In genomic region chr5:138793481-138794010, GRCh38 we compare ENCODE assay signal across 14 cellular contexts.
"Had no signal": no experiment of that assay in that cellular context is flagged by ENCODE, and none has a peak within 500 bp of the region (broad histone marks: within the 10 kb centered on the region; RNA-seq: fewer than 3 reads in every experiment).

No MANE protein-coding gene starts in this region.

- H3K36me3 Mint-ChIP-seq: activated naive CD4-positive, alpha-beta T cell treated with anti-CD3 and anti-CD28 coated beads, Interleukin-2, amount 50 U/mL, for 72 hours had no signal

- H3K9me3 Mint-ChIP-seq: activated naive CD4-positive, alpha-beta T cell treated with anti-CD3 and anti-CD28 coated beads, Interleukin-2, amount 50 U/mL, for 72 hours; activated T-cell treated with anti-CD3 and anti-CD28 coated beads, Interleukin-2, amount 50 U/mL, for 4 hours; naive B cell; stimulated activated naive B cell treated with anti-CD40 and anti-IgM and Interleukin-4, amounts not matched to agents 10 μg/mL and 1 μg/mL and 100 μg/mL, for 72 hours; T-helper 2 cell treated with Interferon-gamma antibody and Interleukin-4, amounts not matched to agents 5 μg/mL and 100 μg/mL, for 36 hours had no signal

- H3K36me3 ChIP-seq: lower lobe of right lung had no signal

- H3K4me3 Mint-ChIP-seq: activated T-cell treated with anti-CD3 and anti-CD28 coated beads, Interleukin-2, amount 50 U/mL, for 4 hours; stimulated activated naive B cell treated with anti-CD40 and anti-IgM and Interleukin-4, amounts not matched to agents 10 μg/mL and 1 μg/mL and 100 μg/mL, for 72 hours; T-helper 2 cell treated with Interferon-gamma antibody and Interleukin-4, amounts not matched to agents 5 μg/mL and 100 μg/mL, for 36 hours had no signal

- H3K27me3 Mint-ChIP-seq: naive B cell; stimulated activated naive B cell treated with anti-CD40 and anti-IgM and Interleukin-4, amounts not matched to agents 10 μg/mL and 1 μg/mL and 100 μg/mL, for 72 hours had no signal

- H3K9me3 ChIP-seq: lower lobe of right lung had no signal

- H3K27ac ChIP-seq: lower lobe of right lung had no signal

- DNase-seq: activated CD4-positive, alpha-beta T cell treated with anti-CD3 and anti-CD28 coated beads, Interleukin-2, amount 50 U/mL, for 4 hours; activated CD4-positive, CD25-positive, alpha-beta regulatory T cell treated with anti-CD3 and anti-CD28 coated beads, Interleukin-2, amount 50 U/mL, for 72 hours; activated effector memory CD4-positive, alpha-beta T cell treated with anti-CD3 and anti-CD28 coated beads, Interleukin-2, amount 50 U/mL, for 16 hours; activated T-cell treated with anti-CD3 and anti-CD28 coated beads, Interleukin-2, amount 50 U/mL, for 4 hours; effector CD4-positive, alpha-beta T cell; hippocampal formation; lower lobe of right lung; naive B cell; posterior cingulate gyrus; right cardiac atrium; small intestine; stimulated activated naive B cell treated with anti-CD40 and anti-IgM and Interleukin-4, amounts not matched to agents 10 μg/mL and 1 μg/mL and 100 μg/mL, for 72 hours had no signal

- H3K27ac Mint-ChIP-seq: activated naive CD4-positive, alpha-beta T cell treated with anti-CD3 and anti-CD28 coated beads, Interleukin-2, amount 50 U/mL, for 72 hours; stimulated activated naive B cell treated with anti-CD40 and anti-IgM and Interleukin-4, amounts not matched to agents 10 μg/mL and 1 μg/mL and 100 μg/mL, for 72 hours; T-helper 2 cell treated with Interferon-gamma antibody and Interleukin-4, amounts not matched to agents 5 μg/mL and 100 μg/mL, for 36 hours had no signal

- H3K4me3 ChIP-seq: lower lobe of right lung had no signal
